ENCODE assay signal across 19 cellular contexts in genomic region chr2:97691166-97691565, GRCh38. TPM values are rescaled to one million over a fixed set of nuclear protein-coding genes. Genes with fewer than 3 reads are reported as not detected.
DNase-seq lines count a peak whose midpoint lies in the region; ATAC-seq and TF ChIP-seq lines count a peak whose summit lies in the region.
"Had no signal": no experiment of that assay in that cellular context is flagged by ENCODE, and none has a peak within 500 bp of the region (broad histone marks: within the 10 kb centered on the region; RNA-seq: fewer than 3 reads in every experiment).

No MANE protein-coding gene starts in this region.

- peak overlapping the region; percentile 22 for H3K27ac Mint-ChIP-seq in neural progenitor cell

- H4K20me1 ChIP-seq in BLaER1 (no peaks in the 10 kb centered on the region), neural progenitor cell (ENCODE audit: low read depth) (no peaks in the 10 kb centered on the region)

- no peaks in the 10 kb centered on the region for H3F3A ChIP-seq in neural progenitor cell (ENCODE audit: low read depth)

- H3K9me3 ChIP-seq in BLaER1, result no peaks in the 10 kb centered on the region
- no peaks in the 10 kb centered on the region for H3K9me3 ChIP-seq in neural progenitor cell (ENCODE audit: low read depth)
- no peaks in the 10 kb centered on the region for H3K9me3 ChIP-seq in prostate gland

- peaks cover 2% of the 10 kb centered on the region for H3K27me3 Mint-ChIP-seq in neural progenitor cell (ENCODE audit: insufficient read depth, low read depth)

- no peak overlapping the region for H3K9ac ChIP-seq in BLaER1
- no peak overlapping the region for H3K9ac ChIP-seq in neural progenitor cell

- H3K4me1 Mint-ChIP-seq in neural progenitor cell, result peaks cover 7% of the 10 kb centered on the region

- TF ChIP-seq POLR2A in prostate gland (IDR thresholded peaks at IDR 0.05), result no peak

- H3K36me3 ChIP-seq in BLaER1, result no peaks in the 10 kb centered on the region
- H3K36me3 ChIP-seq in neural progenitor cell, result no peaks in the 10 kb centered on the region
- H3K36me3 ChIP-seq in prostate gland, result no peaks in the 10 kb centered on the region
- H3K36me3 ChIP-seq: MG63 had no signal

- no peak for TF ChIP-seq EP300 in Ishikawa (IDR thresholded peaks at IDR 0.05; ENCODE audit: borderline replicate concordance)

- H3K4me1 ChIP-seq in BLaER1 (peaks cover 13% of the 10 kb centered on the region), neural progenitor cell (no peaks in the 10 kb centered on the region), prostate gland (replicated peaks) (no peaks in the 10 kb centered on the region)

- TF ChIP-seq RAD21 in Ishikawa (IDR thresholded peaks at IDR 0.05; ENCODE audit: low read depth), result no peak

- H3K36me3 Mint-ChIP-seq in neural progenitor cell, result no peaks in the 10 kb centered on the region

- no peak overlapping the region for H2AFZ ChIP-seq in neural progenitor cell (replicated peaks)

- DNase-seq in iPS DF 19.7 (ENCODE audit: low read depth, low spot score), result peak; percentile 30
- DNase-seq in neural progenitor cell (ENCODE audit: low spot score), result peak; percentile 57
- DNase-seq in NOMO-1 treated with dmso at 0.1 percent for 144 hours (lab: John Stamatoyannopoulos, UW; ENCODE audit: unreplicated experiment), result no peak
- DNase-seq in COLO668 (lab: John Stamatoyannopoulos, UW; ENCODE audit: unreplicated experiment), result no peak
- no peak for DNase-seq in prostate gland (ENCODE audit: low spot score)
- DNase-seq: 8988T, DMS53, MG63, NCI-H1092 treated with DMSO at 0.1 percent for 48 hours, NCI-H187, NCI-H82, SHP77 treated with DMSO at 0.1 percent for 48 hours had no signal

- H3K4me3 Mint-ChIP-seq in neural progenitor cell, result no peak overlapping the region

- H3K4me3 ChIP-seq in BLaER1 (no peak overlapping the region), neural progenitor cell (no peak overlapping the region), prostate gland (no peak overlapping the region)
- H3K4me3 ChIP-seq: GM12878, MG63 had no signal

- H3K9me3 Mint-ChIP-seq in neural progenitor cell, result no peaks in the 10 kb centered on the region

- H3K79me2 ChIP-seq in neural progenitor cell (ENCODE audit: low read depth), result no peaks in the 10 kb centered on the region

- WGBS in prostate gland, result 44% methylated on average over 6 of the region's 6 CpGs

- H3K27me3 ChIP-seq in BLaER1 (no peaks in the 10 kb centered on the region), neural progenitor cell (no peaks in the 10 kb centered on the region), prostate gland (replicated peaks; ENCODE audit: insufficient read depth) (no peaks in the 10 kb centered on the region)
- H3K27me3 ChIP-seq: MG63 had no signal

- peak overlapping the region; percentile 14; the same call in 1 of the 2 replicates for H3K4me2 ChIP-seq in BLaER1
- no peak overlapping the region for H3K4me2 ChIP-seq in neural progenitor cell

- no peak for ATAC-seq in GM18502 (IDR thresholded peaks at IDR 0.05; ENCODE audit: poor library complexity, unreplicated experiment)
- ATAC-seq: GM12878 had no signal

- TF ChIP-seq CTCF in neural progenitor cell (IDR thresholded peaks at IDR 0.05), result no peak
- TF ChIP-seq CTCF in prostate gland (IDR thresholded peaks at IDR 0.05), result no peak

- H3K27ac ChIP-seq in BLaER1 (no peak overlapping the region), neural progenitor cell (no peak overlapping the region), prostate gland (no peak overlapping the region)
- H3K27ac ChIP-seq: C4-2B, HL-60 had no signal

- intact Hi-C loops in prostate gland (cut with DNase I), result loop anchor here (10.0 kb wide), 2 partner anchors 46 to 96 kb away; partner anchors contain the start of gene COX5B

TF ChIP-seq in Ishikawa, 13 proteins besides CTCF, POLR2A, EP300 and RAD21:
- no peak for TF ChIP-seq FOXM1 (IDR thresholded peaks at IDR 0.05; ENCODE audit: borderline replicate concordance, low read depth)
- TF ChIP-seq TEAD4 (IDR thresholded peaks at IDR 0.05), result peak; percentile 71

RNA-seq across cellular contexts. Expression of gene C2orf92, which starts 21.7 kb away (rescaled TPM):
- 3.3 and 6.2 TPM in 2 replicates for total RNA-seq in neural progenitor cell (ENCODE audit: low replicate concordance)
- 1 to 10 TPM; 2.0 to 7.0 TPM for total RNA-seq in prostate gland

RNA-seq across cellular contexts. Expression of gene ZAP70, which starts 22.2 kb away (rescaled TPM):
- total RNA-seq in neural progenitor cell (ENCODE audit: low replicate concordance), result 0.37 TPM in 1 of 2 replicates, not detected in the other
- total RNA-seq in prostate gland, result 1 to 10 TPM; 1.8 to 3.9 TPM
- total RNA-seq: NCI-H460 had no signal

RNA-seq across cellular contexts. Expression of gene ACTR1B, which starts 27.3 kb away (rescaled TPM):
- total RNA-seq in neural progenitor cell (ENCODE audit: low replicate concordance) (42.9 and 73.2 TPM in 2 replicates), prostate gland (100 to 1,000 TPM in 1 of 2 donors, 10 to 100 TPM in 1; 80.5 to 102 TPM)

RNA-seq across cellular contexts. Expression of gene COX5B, which starts 45.3 kb away (rescaled TPM):
- total RNA-seq in neural progenitor cell (ENCODE audit: low replicate concordance) (148 and 181 TPM in 2 replicates), prostate gland (100 to 1,000 TPM; 363 to 469 TPM)

Comparison
In these comparisons a context has a peak if more than half of its experiments do, and no peak if none do; other contexts are left out.
1. DNase-seq: peak in iPS DF 19.7 (single experiment) and neural progenitor cell (single experiment); none in NOMO-1 treated with dmso at 0.1 percent for 144 hours (single experiment), COLO668 (single experiment) and prostate gland (single experiment).